9 cellular contexts compared by ENCODE assay signal in genomic region chrX:50514811-50515210, GRCh38. TPM values are rescaled to one million over a fixed set of nuclear protein-coding genes. Genes with fewer than 3 reads are reported as not detected.
"Had no signal": no experiment of that assay in that cellular context is flagged by ENCODE, and none has a peak within 500 bp of the region (broad histone marks: within the 10 kb centered on the region; RNA-seq: fewer than 3 reads in every experiment).

No MANE protein-coding gene starts in this region.

- DNase-seq: GM23248, GOT3, H7, H9, HCEC 1CT, HFFc6 had no signal

- ATAC-seq: GM23338, HCT116 had no signal

- H3K27ac Mint-ChIP-seq: GM23338, H9, HFFc6 had no signal

- H3K4me1 Mint-ChIP-seq: GM23338, H9 had no signal

- H3K4me3 Mint-ChIP-seq: GM23338, H9, HFFc6 had no signal

RNA-seq across cellular contexts. Expression of gene DGKK, which starts 44.2 kb away (rescaled TPM):
- total RNA-seq: GM23248, H4, HFFc6 had no signal
